25 cellular contexts compared by ENCODE assay signal in the genomic region with DNA sequence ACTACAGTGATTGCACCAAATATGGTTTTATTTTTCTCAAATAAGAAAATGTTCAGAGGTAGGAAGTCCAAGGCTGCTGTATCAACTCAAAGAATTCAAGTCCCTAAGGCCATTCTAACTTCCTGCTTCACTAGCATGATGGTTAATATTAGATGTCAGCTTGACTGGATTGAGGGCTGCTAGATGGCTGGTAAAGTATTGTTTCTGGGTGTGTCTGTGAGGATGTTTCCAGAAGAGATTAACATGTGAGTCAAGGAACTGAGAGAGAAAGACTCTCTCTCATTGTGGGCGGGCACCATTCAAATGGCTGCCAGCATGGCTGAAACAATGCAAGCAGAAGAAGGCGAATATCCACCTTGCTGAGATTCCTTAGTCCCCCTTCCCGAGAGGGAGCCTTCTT.
"Had no signal": no experiment of that assay in that cellular context is flagged by ENCODE, and none has a peak within 500 bp of the region (broad histone marks: within the 10 kb centered on the region; RNA-seq: fewer than 3 reads in every experiment).

No MANE protein-coding gene starts in this region.

- H3K4me1 Mint-ChIP-seq: naive B cell; stimulated activated naive B cell treated with anti-CD40 and anti-IgM and Interleukin-4, amounts not matched to agents 10 μg/mL and 1 μg/mL and 100 μg/mL, for 72 hours had no signal

- H3K36me3 ChIP-seq: cardiac muscle cell, colonic mucosa, left ventricle myocardium inferior, pancreas, sigmoid colon, SJSA1, tibial nerve had no signal

- H3K4me3 ChIP-seq: body of pancreas, cardiac muscle cell, colonic mucosa, left ventricle myocardium inferior, lung, pancreas, psoas muscle, sigmoid colon, SJSA1, smooth muscle cell, tibial nerve had no signal

- H3K27ac Mint-ChIP-seq: activated naive CD8-positive, alpha-beta T cell; nephron progenitor cell; stimulated activated naive B cell treated with anti-CD40 and anti-IgM and Interleukin-4, amounts not matched to agents 10 μg/mL and 1 μg/mL and 100 μg/mL, for 72 hours; WTC11 had no signal

- H3K9me3 ChIP-seq: body of pancreas, colonic mucosa, left ventricle myocardium inferior, pancreas, psoas muscle, sigmoid colon, SJSA1, tibial nerve had no signal

- H3K4me1 ChIP-seq: body of pancreas, colonic mucosa, left ventricle myocardium inferior, pancreas, psoas muscle, sigmoid colon, SJSA1 had no signal

- H3K36me3 Mint-ChIP-seq: activated naive CD8-positive, alpha-beta T cell; naive B cell; stimulated activated naive B cell treated with anti-CD40 and anti-IgM and Interleukin-4, amounts not matched to agents 10 μg/mL and 1 μg/mL and 100 μg/mL, for 72 hours; WTC11 had no signal

- H3K27me3 ChIP-seq: body of pancreas, cardiac muscle cell, colonic mucosa, sigmoid colon, SJSA1, tibial nerve had no signal

- ATAC-seq: body of pancreas; pancreas; psoas muscle; stimulated activated naive B cell treated with anti-CD40 and anti-IgM and Interleukin-4, amounts not matched to agents 10 μg/mL and 1 μg/mL and 100 μg/mL, for 72 hours; WTC11 had no signal

- H3K27ac ChIP-seq: body of pancreas, cardiac muscle cell, colonic mucosa, left ventricle myocardium inferior, pancreas, psoas muscle, sigmoid colon, SJSA1, tibial nerve had no signal

- DNase-seq: activated CD4-positive, alpha-beta T cell treated with anti-CD3 and anti-CD28 coated beads, Interleukin-2, amount 50 U/mL, for 48 hours; activated naive CD4-positive, alpha-beta T cell treated with Interleukin-2 at 50 U/mL for 16 hours; activated T-cell treated with anti-CD3 and anti-CD28 coated beads, Interleukin-2, amount 50 U/mL, for 4 hours; aorta; body of pancreas; cerebellar nuclear complex; colonic mucosa; effector memory CD4-positive, alpha-beta T cell; left ventricle myocardium inferior; naive B cell; nephron progenitor cell; pancreas; psoas muscle; sigmoid colon; stimulated activated CD4-positive, alpha-beta T cell treated with anti-CD3 and anti-CD28 coated beads, Interleukin-1b, Interleukin-23, amount 100 ng/mL, for 48 hours; stimulated activated CD4-positive, alpha-beta T cell treated with anti-CD3 and anti-CD28 coated beads, Interleukin-4, amount 100 ng/mL, for 4 hours; stimulated activated CD8-positive, alpha-beta memory T cell treated with anti-CD3 and anti-CD28 coated beads, Interleukin-4, amount 100 ng/mL, for 48 hours; stimulated activated naive B cell treated with anti-CD40 and anti-IgM and Interleukin-4, amounts not matched to agents 10 μg/mL and 1 μg/mL and 100 μg/mL, for 72 hours had no signal

- H3K9me3 Mint-ChIP-seq: activated T-cell treated with anti-CD3 and anti-CD28 coated beads, Interleukin-2, amount 50 U/mL, for 4 hours; naive B cell; nephron progenitor cell had no signal

- H3K4me3 Mint-ChIP-seq: activated naive CD8-positive, alpha-beta T cell; activated T-cell treated with anti-CD3 and anti-CD28 coated beads, Interleukin-2, amount 50 U/mL, for 4 hours; naive B cell; nephron progenitor cell; stimulated activated naive B cell treated with anti-CD40 and anti-IgM and Interleukin-4, amounts not matched to agents 10 μg/mL and 1 μg/mL and 100 μg/mL, for 72 hours; WTC11 had no signal
